Comparison of ENCODE assay signal across 15 cellular contexts in the genomic region with DNA sequence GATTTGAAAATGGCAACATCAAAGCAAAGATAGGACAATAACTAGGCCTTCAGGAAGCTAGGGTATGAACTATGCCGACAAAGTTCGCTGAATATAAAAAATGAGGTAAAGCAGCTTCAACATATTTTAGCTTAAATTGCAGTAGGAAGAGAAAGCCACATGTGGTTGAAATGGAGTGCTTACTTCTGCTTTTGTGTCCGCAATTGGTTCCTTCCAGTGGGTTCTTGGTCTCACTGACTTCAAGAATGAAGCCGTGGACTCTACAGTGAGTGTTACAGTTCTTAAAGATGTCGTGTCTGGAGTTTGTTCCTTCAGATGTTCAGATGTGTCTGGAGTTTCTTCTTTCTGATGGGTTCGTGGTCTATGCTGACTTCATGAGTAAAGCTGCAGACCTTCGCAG.
DNase-seq lines count a peak whose midpoint lies in the region; ATAC-seq and FAIRE-seq lines count a peak whose summit lies in the region.
"Had no signal": no experiment of that assay in that cellular context is flagged by ENCODE, and none has a peak within 500 bp of the region (broad histone marks: within the 10 kb centered on the region; RNA-seq: fewer than 3 reads in every experiment).

No MANE protein-coding gene starts in this region.

- H3K4me3 Mint-ChIP-seq in stimulated activated naive B cell treated with anti-CD40 and anti-IgM and Interleukin-4, amounts not matched to agents 10 μg/mL and 1 μg/mL and 100 μg/mL, for 72 hours: no peak overlapping the region
- H3K4me3 Mint-ChIP-seq: activated naive CD8-positive, alpha-beta T cell treated with anti-CD3 and anti-CD28 coated beads, Interleukin-2, amount 50 U/mL, for 24 hours; nephron progenitor cell had no signal

- ATAC-seq in HG02678 (IDR thresholded peaks at IDR 0.05; ENCODE audit: unreplicated experiment): peak; percentile 95
- ATAC-seq in HG03521 (IDR thresholded peaks at IDR 0.05; ENCODE audit: unreplicated experiment): peak; percentile 86
- ATAC-seq in stimulated activated naive B cell treated with anti-CD40 and anti-IgM and Interleukin-4, amounts not matched to agents 10 μg/mL and 1 μg/mL and 100 μg/mL, for 72 hours (replicated peaks): peak; percentile 98
- ATAC-seq: activated naive CD8-positive, alpha-beta T cell treated with anti-CD3 and anti-CD28 coated beads, Interleukin-2, amount 50 U/mL, for 24 hours had no signal

- peak overlapping the region; percentile 21 for H3K27ac Mint-ChIP-seq in stimulated activated naive B cell treated with anti-CD40 and anti-IgM and Interleukin-4, amounts not matched to agents 10 μg/mL and 1 μg/mL and 100 μg/mL, for 72 hours
- H3K27ac Mint-ChIP-seq: activated naive CD8-positive, alpha-beta T cell treated with anti-CD3 and anti-CD28 coated beads, Interleukin-2, amount 50 U/mL, for 24 hours had no signal

- peaks cover 54 to 64% of the 10 kb centered on the region in 2 donors for H3K27me3 Mint-ChIP-seq in stimulated activated naive B cell treated with anti-CD40 and anti-IgM and Interleukin-4, amounts not matched to agents 10 μg/mL and 1 μg/mL and 100 μg/mL, for 72 hours

- DNase-seq in GM19239 (ENCODE audit: insufficient read length, low spot score) (peak; percentile 29), ecto neural progenitor cell (ENCODE audit: low spot score) (no peak), posterior cingulate gyrus (no peak), T-helper 1 cell (no peak)
- peak; percentile 59 for DNase-seq in stimulated activated naive B cell treated with anti-CD40 and anti-IgM and Interleukin-4, amounts not matched to agents 10 μg/mL and 1 μg/mL and 100 μg/mL, for 72 hours
- DNase-seq: activated CD4-positive, alpha-beta T cell treated with anti-CD3 and anti-CD28 coated beads for 48 hours; activated naive CD8-positive, alpha-beta T cell treated with anti-CD3 and anti-CD28 coated beads, Interleukin-2, amount 50 U/mL, for 24 hours; DMS79 treated with DMSO at 0.1 percent for 48 hours; NCI-H1417 treated with DMSO at 0.1 percent for 48 hours; nephron progenitor cell; stimulated activated CD4-positive, alpha-beta T cell treated with anti-CD3 and anti-CD28 coated beads, Interleukin-2, amount 100 ng/mL, for 24 hours had no signal

- H3K4me1 Mint-ChIP-seq in stimulated activated naive B cell treated with anti-CD40 and anti-IgM and Interleukin-4, amounts not matched to agents 10 μg/mL and 1 μg/mL and 100 μg/mL, for 72 hours: peaks cover 9 to 13% of the 10 kb centered on the region in 2 donors

- H3K36me3 Mint-ChIP-seq in stimulated activated naive B cell treated with anti-CD40 and anti-IgM and Interleukin-4, amounts not matched to agents 10 μg/mL and 1 μg/mL and 100 μg/mL, for 72 hours: peaks cover 7 to 17% of the 10 kb centered on the region in 2 donors

- intact Hi-C loops in posterior cingulate gyrus (cut with DNase I): no loop called here

- peak; percentile 91 for FAIRE-seq in GM19239 (lab: Jason Lieb, UNC)
- FAIRE-seq: endometrium, RCC 7860 had no signal

- peaks cover 6% of the 10 kb centered on the region in 2 donors for H3K9me3 Mint-ChIP-seq in stimulated activated naive B cell treated with anti-CD40 and anti-IgM and Interleukin-4, amounts not matched to agents 10 μg/mL and 1 μg/mL and 100 μg/mL, for 72 hours

Comparison
In these comparisons a context has a peak if more than half of its experiments do, and no peak if none do; other contexts are left out.
1. DNase-seq: peak in GM19239 (single experiment) and stimulated activated naive B cell treated with anti-CD40 and anti-IgM and Interleukin-4, amounts not matched to agents 10 μg/mL and 1 μg/mL and 100 μg/mL, for 72 hours (single experiment); none in ecto neural progenitor cell (single experiment), posterior cingulate gyrus (0 of 10) and T-helper 1 cell (0 of 5).
2. Peak in every context shown above with its lines, with median percentiles within 50 percentile points of each other: ATAC-seq.